ENCODE assay signal across 8 cellular contexts in genomic region chr10:101814466-101815041, GRCh38. TPM values are rescaled to one million over a fixed set of nuclear protein-coding genes. Genes with fewer than 3 reads are reported as not detected.
DNase-seq lines count a peak whose midpoint lies in the region; ATAC-seq and TF ChIP-seq lines count a peak whose summit lies in the region.

No MANE protein-coding gene starts in this region.

- H3K4me1 Mint-ChIP-seq in activated T-cell treated with anti-CD3 and anti-CD28 coated beads, Interleukin-2, amount 50 U/mL, for 4 hours (ENCODE audit: low read depth): peaks cover 57% of the 10 kb centered on the region
- peaks cover 56 to 58% (median 57%) of the 10 kb centered on the region in 3 donors for H3K4me1 Mint-ChIP-seq in T-cell

- H3K36me3 ChIP-seq in tibial artery: peaks cover 22 to 32% (median 25%) of the 10 kb centered on the region in 3 donors

- H3K27ac Mint-ChIP-seq in T-cell: peak overlapping the region; percentile 70 to 88

- peak overlapping the region; percentile 96 to 99 for H3K4me3 ChIP-seq in tibial artery

- H3K36me3 Mint-ChIP-seq in activated T-cell treated with anti-CD3 and anti-CD28 coated beads, Interleukin-2, amount 50 U/mL, for 4 hours (ENCODE audit: insufficient read depth): peaks cover 13% of the 10 kb centered on the region
- peaks cover 32% of the 10 kb centered on the region for H3K36me3 Mint-ChIP-seq in T-cell

- H3K4me1 ChIP-seq in tibial artery: peaks cover 0 to 61% (median 33%) of the 10 kb centered on the region in 4 donors

- no peaks in the 10 kb centered on the region for H3K9me3 Mint-ChIP-seq in activated T-cell treated with anti-CD3 and anti-CD28 coated beads, Interleukin-2, amount 50 U/mL, for 4 hours
- no peaks in the 10 kb centered on the region for H3K9me3 Mint-ChIP-seq in T-cell

- DNase-seq in activated T-cell treated with anti-CD3 and anti-CD28 coated beads, Interleukin-2, amount 50 U/mL, for 4 hours: no peak
- no peak for DNase-seq in activated T-cell treated with anti-CD3 and anti-CD28 coated beads for 4 hours
- DNase-seq in T-cell: no peak
- DNase-seq in glomerular visceral epithelial cell (ENCODE audit: extremely low spot score): peak; percentile 25
- no peak for DNase-seq in tibial artery
- DNase-seq in posterior vena cava (ENCODE audit: low spot score): no peak
- DNase-seq in iPS-NIHi7 (ENCODE audit: extremely low spot score): no peak

- peak overlapping the region; percentile 99 for H3K4me3 Mint-ChIP-seq in activated T-cell treated with anti-CD3 and anti-CD28 coated beads, Interleukin-2, amount 50 U/mL, for 4 hours
- peak overlapping the region; percentile 94 to 99 (median 98) for H3K4me3 Mint-ChIP-seq in T-cell

- no peaks in the 10 kb centered on the region for H3K27me3 Mint-ChIP-seq in activated T-cell treated with anti-CD3 and anti-CD28 coated beads, Interleukin-2, amount 50 U/mL, for 4 hours (ENCODE audit: low read depth)
- no peaks in the 10 kb centered on the region for H3K27me3 Mint-ChIP-seq in T-cell

- TF ChIP-seq CTCF in tibial artery (IDR thresholded peaks at IDR 0.05): no peak

- no peaks in the 10 kb centered on the region for H3K27me3 ChIP-seq in tibial artery

- ATAC-seq in activated T-cell treated with anti-CD3 and anti-CD28 coated beads, Interleukin-2, amount 50 U/mL, for 4 hours: peak; percentile 22 to 25
- ATAC-seq in T-cell (replicated peaks in 1 of 4): no peak
- no peak for ATAC-seq in HG02973 (IDR thresholded peaks at IDR 0.05; ENCODE audit: unreplicated experiment)

- H3K9me3 ChIP-seq in tibial artery: no peaks in the 10 kb centered on the region

- CTCF ChIA-PET in T-cell (lab: Charles Lee): interaction anchor here in 1 of 2 donors (0.9 kb wide), 1 partner anchor 14 kb away, joined by 3 read pairs; no protein-coding TSS in a partner anchor

- intact Hi-C loops in tibial artery (cut with DNase I; ENCODE audit: low total_unique reads) (no loop called here), posterior vena cava (cut with DNase I) (no loop called here)

- POLR2A ChIA-PET in T-cell (lab: Charles Lee): interaction anchor here (0.5 to 0.7 kb wide), 2 partner anchors 18 to 31 kb away, joined by 3 to 4 read pairs; partner anchors contain the start of gene NPM3 (in 1 of the 2)

- H3K27ac ChIP-seq in tibial artery: peak overlapping the region in 1 of 2 donors; percentile 30

RNA-seq across cellular contexts. Expression of gene OGA, which starts 3.7 kb away (rescaled TPM):
- 10 to 100 TPM; 52.0 to 72.2 (median 64.5) TPM for total RNA-seq in activated T-cell treated with anti-CD3 and anti-CD28 coated beads, Interleukin-2, amount 50 U/mL, for 4 hours
- total RNA-seq in T-cell: 100 to 1,000 TPM; 232 to 364 (median 244) TPM
- total RNA-seq in posterior vena cava: 100 to 1,000 TPM in 1 of 2 donors, 10 to 100 TPM in 1; 87.7 to 125 TPM

RNA-seq across cellular contexts. Expression of gene KCNIP2, which starts 29.0 kb away (rescaled TPM):
- under 1 TPM; 0.23 to 0.63 (median 0.37) TPM for total RNA-seq in activated T-cell treated with anti-CD3 and anti-CD28 coated beads, Interleukin-2, amount 50 U/mL, for 4 hours
- total RNA-seq in T-cell (1 to 10 TPM; 2.0 to 3.4 (median 3.1) TPM), posterior vena cava (1 to 10 TPM; 2.3 to 2.7 TPM)

RNA-seq across cellular contexts. Expression of gene NPM3, which starts 31.3 kb away (rescaled TPM):
- 100 to 1,000 TPM; 213 to 285 (median 265) TPM for total RNA-seq in activated T-cell treated with anti-CD3 and anti-CD28 coated beads, Interleukin-2, amount 50 U/mL, for 4 hours
- total RNA-seq in T-cell (10 to 100 TPM; 13.1 to 29.7 (median 26.0) TPM), posterior vena cava (10 to 100 TPM; 19.1 to 21.1 TPM)

RNA-seq across cellular contexts. Expression of gene FGF8, which starts 38.6 kb away (rescaled TPM):
- under 1 TPM in 1 of 3 donors, not detected in 2; 0.24 TPM for total RNA-seq in activated T-cell treated with anti-CD3 and anti-CD28 coated beads, Interleukin-2, amount 50 U/mL, for 4 hours
- total RNA-seq in T-cell: not detected
- not detected for total RNA-seq in posterior vena cava

Comparison
In these comparisons a context has a peak if more than half of its experiments do, and no peak if none do; other contexts are left out.
1. ATAC-seq: peak in activated T-cell treated with anti-CD3 and anti-CD28 coated beads, Interleukin-2, amount 50 U/mL, for 4 hours (2 of 2); none in T-cell (0 of 4) and HG02973 (single experiment).
2. RNA of gene NPM3, which starts 31.3 kb away (total RNA-seq): 213 to 285 TPM in activated T-cell treated with anti-CD3 and anti-CD28 coated beads, Interleukin-2, amount 50 U/mL, for 4 hours; 13.1 to 29.7 TPM in T-cell and 19.1 to 21.1 TPM in posterior vena cava; every median in the first group is over 4 times any median in the second.